Comparison of ENCODE assay signal across 17 cellular contexts in genomic region chr1:244218220-244218619, GRCh38.
DNase-seq lines count a peak whose midpoint lies in the region; ATAC-seq and TF ChIP-seq lines count a peak whose summit lies in the region.
"Had no signal": no experiment of that assay in that cellular context is flagged by ENCODE, and none has a peak within 500 bp of the region (broad histone marks: within the 10 kb centered on the region; RNA-seq: fewer than 3 reads in every experiment).

No MANE protein-coding gene starts in this region.

- no peak overlapping the region for H3K27ac ChIP-seq in IMR-90 (ENCODE audit: insufficient read depth, low read length)

- no peak overlapping the region for H3K18ac ChIP-seq in IMR-90 (ENCODE audit: low read depth, low read length)

- H4K20me1 ChIP-seq in IMR-90 (ENCODE audit: insufficient read depth, low read length) = no peaks in the 10 kb centered on the region

- H3K4me1 ChIP-seq in IMR-90 (ENCODE audit: control insufficient read depth, insufficient read depth, low read length) = peaks cover 5% of the 10 kb centered on the region
- H3K4me1 ChIP-seq: Caco-2 had no signal

- H3K4me2 ChIP-seq in IMR-90 (ENCODE audit: low read depth, low read length) = no peak overlapping the region
- H3K4me2 ChIP-seq: GM23338 had no signal

- no peak overlapping the region for H4K8ac ChIP-seq in IMR-90 (ENCODE audit: low read depth in 2 of 2, low read length in 2 of 2)

- H3K9me3 Mint-ChIP-seq in mesothelial cell of epicardium = peaks cover 3% of the 10 kb centered on the region

- POLR2A ChIA-PET in IMR-90 (lab: Charles Lee; ENCODE audit: unreplicated experiment) = no interaction called here

- no peak overlapping the region for H3K56ac ChIP-seq in IMR-90 (ENCODE audit: extremely low read depth, insufficient read depth, low read length)

- H3K4me3 ChIP-seq in IMR-90 (ENCODE audit: insufficient read depth, low read depth, low read length) = no peak overlapping the region
- no peak overlapping the region for H3K4me3 ChIP-seq in H7 (ENCODE audit: insufficient read depth, low read depth, low read length)
- H3K4me3 ChIP-seq: GM23338 had no signal

- H3K9me1 ChIP-seq in IMR-90 (ENCODE audit: insufficient read depth, low read length) = no peaks in the 10 kb centered on the region

- H3K9ac ChIP-seq in IMR-90 (ENCODE audit: low read depth, low read length) = no peak overlapping the region

- TF ChIP-seq RAD21 in IMR-90 (IDR thresholded peaks at IDR 0.05; ENCODE audit: low read length) = no peak

- intact Hi-C loops in IMR-90 (cut with micrococcal nuclease) = no loop called here
- intact Hi-C loops in posterior cingulate gyrus (cut with DNase I) = loop anchor here (5.0 kb wide), 1 partner anchor 54 kb away; no protein-coding TSS in a partner anchor

- H3K27ac Mint-ChIP-seq in mesothelial cell of epicardium = peak overlapping the region; percentile 90
- H3K27ac Mint-ChIP-seq: GM23338 had no signal

- H3K23ac ChIP-seq in IMR-90 (ENCODE audit: low read depth, low read length) = no peak overlapping the region

- no peak overlapping the region for H4K5ac ChIP-seq in IMR-90 (ENCODE audit: low read depth, low read length)

- H3K9me3 ChIP-seq in IMR-90 (ENCODE audit: control insufficient read depth, insufficient read depth, low read length) = no peaks in the 10 kb centered on the region
- H3K9me3 ChIP-seq: Caco-2 had no signal

- 0 out of 2 replicates have a peak overlapping the region, but pooled peaks have one; percentile 63 for H2AK5ac ChIP-seq in IMR-90 (ENCODE audit: low read depth, low read length)

- no peak overlapping the region; the same call in 1 of the 2 replicates for H2BK120ac ChIP-seq in IMR-90 (ENCODE audit: low read depth, low read length)

- H3K27me3 Mint-ChIP-seq in mesothelial cell of epicardium (ENCODE audit: low read depth) = no peaks in the 10 kb centered on the region

- H2AK9ac ChIP-seq in IMR-90 (replicated peaks; ENCODE audit: low read depth, low read length, poor library complexity) = no peak overlapping the region

- H3K4me1 Mint-ChIP-seq in mesothelial cell of epicardium = peaks cover 50% of the 10 kb centered on the region

- in situ Hi-C loops in IMR-90 (cut with MboI; ENCODE audit: low sequenced_read_pairs) = no loop called here

- peak overlapping the region; percentile 37; the same call in 1 of the 3 replicates for H2BK15ac ChIP-seq in IMR-90 (ENCODE audit: low read depth, low read length)

- no peak overlapping the region for H3K4ac ChIP-seq in IMR-90 (ENCODE audit: low read depth, low read length)

- no peak overlapping the region for H3K4me3 Mint-ChIP-seq in mesothelial cell of epicardium
- H3K4me3 Mint-ChIP-seq: CD14-positive monocyte, GM23338 had no signal

- H3K14ac ChIP-seq in IMR-90 (replicated peaks; ENCODE audit: low read depth, low read length) = no peak overlapping the region

- TF ChIP-seq CTCF in IMR-90 (conservative IDR thresholded peaks at IDR 0.05; ENCODE audit: low read depth, low read length) = no peak
- no peak for TF ChIP-seq CTCF in mesothelial cell of epicardium (IDR thresholded peaks at IDR 0.05; ENCODE audit: unreplicated experiment)

- H3K79me1 ChIP-seq in IMR-90 (ENCODE audit: low read depth in 1 of 2, low read length in 2 of 2) = no peaks in the 10 kb centered on the region

- H3K36me3 ChIP-seq in IMR-90 (ENCODE audit: control insufficient read depth, insufficient read depth, low read length) = no peaks in the 10 kb centered on the region
- H3K36me3 ChIP-seq in H7 (replicated peaks; ENCODE audit: control insufficient read depth, insufficient read depth, low read length) = no peaks in the 10 kb centered on the region

- H3K36me3 Mint-ChIP-seq in mesothelial cell of epicardium = no peaks in the 10 kb centered on the region

- ATAC-seq in IMR-90 (ENCODE audit: low read depth) = no peak
- no peak for ATAC-seq in GM19463 (IDR thresholded peaks at IDR 0.05; ENCODE audit: unreplicated experiment)
- ATAC-seq: GM23338 had no signal

- H2BK5ac ChIP-seq in IMR-90 (ENCODE audit: low read depth, low read length, poor library complexity, severe bottlenecking) = no peak overlapping the region

- TF ChIP-seq POLR2A in IMR-90 (IDR thresholded peaks at IDR 0.05; ENCODE audit: low read depth, low read length) = no peak

- no peak overlapping the region; the same call in 1 of the 2 replicates for H2BK20ac ChIP-seq in IMR-90 (ENCODE audit: low read depth, low read length)

- no peak overlapping the region for H2AFZ ChIP-seq in IMR-90 (replicated peaks; ENCODE audit: low read length, poor library complexity)
- H2AFZ ChIP-seq: GM23338 had no signal

- no peak for DNase-seq in IMR-90
- peak; percentile 58 for DNase-seq in foreskin melanocyte
- DNase-seq in mesothelial cell of epicardium (ENCODE audit: low spot score in 2 of 2, unreplicated experiment in 2 of 2) = no peak
- peak in 8 of 10 donors; percentile 35 to 94 (median 67) for DNase-seq in posterior cingulate gyrus
- DNase-seq in NCI-H128 (lab: John Stamatoyannopoulos, UW; ENCODE audit: unreplicated experiment) = no peak
- no peak for DNase-seq in SK-N-DZ (ENCODE audit: low spot score)
- no peak for DNase-seq in H7
- DNase-seq: Caco-2; KBM-7; NCI-H1436 treated with DMSO at 0.1 percent for 48 hours; NCI-H2029 treated with DMSO at 0.1 percent for 48 hours; NCI-H2171 treated with DMSO at 0.1 percent for 48 hours; NCI-H446 treated with DMSO at 0.1 percent for 48 hours; NK-92 treated with Interleukin-12 subunit alpha and Interleukin-12 subunit beta, amount 100 ng/mL, for 24 hours had no signal

- 100% methylated on average over 2 of the region's 9 CpGs; no CpG with 5 or more reads in 1 of the 2 experiments for WGBS in IMR-90 (ENCODE audit: extremely low coverage in 2 of 2, insufficient read length in 1 of 2), 2 experiments

- CTCF ChIA-PET in IMR-90 (lab: Yijun Ruan, JAX) = no interaction called here

- H4K91ac ChIP-seq in IMR-90 (ENCODE audit: insufficient read depth, low read depth, low read length) = peak overlapping the region; percentile 21; the same call in 1 of the 2 replicates

- dilution Hi-C loops in IMR-90 (cut with HindIII; ENCODE audit: low sequenced_read_pairs, unreplicated experiment) = no loop called here

- no TSS peak for BruUV-seq in IMR-90 (replicated peaks; lab: Mats Ljungman, UMichigan)

- H3K27me3 ChIP-seq in IMR-90 (ENCODE audit: control insufficient read depth, insufficient read depth, low read length) = peaks cover 2% of the 10 kb centered on the region; the same call in 1 of the 2 replicates
- H3K27me3 ChIP-seq in H7 (ENCODE audit: control insufficient read depth, insufficient read depth, low read length) = no peaks in the 10 kb centered on the region

TF ChIP-seq in IMR-90, 13 proteins besides CTCF, POLR2A, EP300 and RAD21:
- TF ChIP-seq MXI1 (IDR thresholded peaks at IDR 0.05; ENCODE audit: borderline replicate concordance, low read depth, low read length) = no peak
- TF ChIP-seq ELK1 (IDR thresholded peaks at IDR 0.05; ENCODE audit: borderline replicate concordance, low read depth, low read length) = no peak
- TF ChIP-seq FOS (IDR thresholded peaks at IDR 0.05; ENCODE audit: low read depth, low read length) = no peak
- no peak for TF ChIP-seq BHLHE40 (IDR thresholded peaks at IDR 0.05; ENCODE audit: low read depth, low read length)
- TF ChIP-seq MAFK (IDR thresholded peaks at IDR 0.05; ENCODE audit: low read depth, low read length) = no peak
- TF ChIP-seq USF2 (IDR thresholded peaks at IDR 0.05; ENCODE audit: low read depth, low read length) = no peak
- TF ChIP-seq RCOR1 (IDR thresholded peaks at IDR 0.05; ENCODE audit: insufficient replicate concordance, low read length) = no peak

Comparison
In these comparisons a context has a peak if more than half of its experiments do, and no peak if none do; other contexts are left out.
1. DNase-seq: peak in foreskin melanocyte (single experiment) and posterior cingulate gyrus (8 of 10); none in IMR-90 (single experiment), mesothelial cell of epicardium (0 of 2), NCI-H128 (single experiment), SK-N-DZ (single experiment) and H7 (single experiment).